17 cellular contexts compared by ENCODE assay signal in the genomic region with DNA sequence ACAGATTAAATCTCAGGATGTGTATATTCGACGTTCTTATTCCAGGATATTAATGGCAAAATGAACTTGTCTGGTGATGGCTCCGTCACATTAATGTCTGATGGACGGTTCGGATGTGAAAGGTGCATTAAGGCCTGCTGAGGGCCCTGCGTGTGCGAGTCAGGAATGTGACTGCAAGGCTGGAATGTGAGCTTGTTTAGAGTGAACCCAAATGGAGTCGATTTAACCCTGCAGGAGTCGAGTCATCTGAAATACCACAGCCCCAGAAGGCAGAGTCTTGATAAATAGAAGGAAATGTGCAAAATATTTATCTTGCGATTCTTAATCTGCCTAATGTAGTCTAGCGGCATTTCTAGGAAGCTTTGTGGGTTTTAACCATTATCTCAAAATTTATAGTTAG. TPM values are rescaled to one million over a fixed set of nuclear protein-coding genes. Genes with fewer than 3 reads are reported as not detected.
DNase-seq lines count a peak whose midpoint lies in the region; ATAC-seq and TF ChIP-seq lines count a peak whose summit lies in the region.
"Had no signal": no experiment of that assay in that cellular context is flagged by ENCODE, and none has a peak within 500 bp of the region (broad histone marks: within the 10 kb centered on the region; RNA-seq: fewer than 3 reads in every experiment).

No MANE protein-coding gene starts in this region.

- BruUV-seq in PC-3 (replicated peaks; lab: Mats Ljungman, UMichigan) = no TSS peak

- no peaks in the 10 kb centered on the region for H3K9me3 Mint-ChIP-seq in nephron
- H3K9me3 Mint-ChIP-seq: activated CD4-positive, alpha-beta T cell treated with anti-CD3 and anti-CD28 coated beads, Interleukin-2, amount 10 ng/mL, durations not matched to agents 7 days and 5 days; activated T-helper 1 cell treated with anti-CD3 and anti-CD28 coated beads, Interleukin-12 subunit alpha, Interleukin-12 subunit beta, Interleukin-2, Interleukin-4 antibody, amounts not matched to agents 30 ng/mL and 10 ng/mL and 1 ng/mL, durations not matched to agents 14 hours and 24 hours and 36 hours had no signal

- CTCF ChIA-PET in PC-3 (lab: Charles Lee) = no interaction called here

- peaks cover 3% of the 10 kb centered on the region for H3F3A ChIP-seq in PC-3 (ENCODE audit: low read length, unreplicated experiment)

- H3K4me3 Mint-ChIP-seq in nephron = no peak overlapping the region
- H3K4me3 Mint-ChIP-seq: activated CD4-positive, alpha-beta T cell treated with anti-CD3 and anti-CD28 coated beads, Interleukin-2, amount 10 ng/mL, durations not matched to agents 7 days and 5 days; activated T-helper 1 cell treated with anti-CD3 and anti-CD28 coated beads, Interleukin-12 subunit alpha, Interleukin-12 subunit beta, Interleukin-2, Interleukin-4 antibody, amounts not matched to agents 30 ng/mL and 10 ng/mL and 1 ng/mL, durations not matched to agents 14 hours and 24 hours and 36 hours had no signal

- H2AFZ ChIP-seq in PC-3 (ENCODE audit: low read length) = no peak overlapping the region

- peaks cover 27% of the 10 kb centered on the region for H3K4me1 ChIP-seq in PC-3 (ENCODE audit: insufficient read depth, low read length)

- H3K79me2 ChIP-seq in PC-3 (ENCODE audit: low read length) = no peaks in the 10 kb centered on the region

- H3K9me3 ChIP-seq in PC-3 (ENCODE audit: low read length) = no peaks in the 10 kb centered on the region
- H3K9me3 ChIP-seq: heart left ventricle, MG63 had no signal

- H3K27ac ChIP-seq in PC-3 (ENCODE audit: low read length) = no peak overlapping the region

- H3K36me3 Mint-ChIP-seq in nephron (ENCODE audit: low read depth) = no peaks in the 10 kb centered on the region

- H3K9me2 ChIP-seq in PC-3 (replicated peaks; ENCODE audit: low read length) = no peaks in the 10 kb centered on the region

- H3K4me3 ChIP-seq in PC-3 (ENCODE audit: low read length) = no peak overlapping the region
- H3K4me3 ChIP-seq: heart left ventricle, MG63 had no signal

- TF ChIP-seq POLR2A in erythroblast (IDR thresholded peaks at IDR 0.05; ENCODE audit: low read length) = no peak

- no peak overlapping the region for H3K9ac ChIP-seq in PC-3 (ENCODE audit: low read length)

- ATAC-seq in PC-3 = no peak
- no peak for ATAC-seq in GM19463 (IDR thresholded peaks at IDR 0.05; ENCODE audit: unreplicated experiment)
- no peak for ATAC-seq in GM18873 (IDR thresholded peaks at IDR 0.05; ENCODE audit: low FRiP score, unreplicated experiment)
- ATAC-seq: heart left ventricle had no signal

- H3K36me3 ChIP-seq in PC-3 (ENCODE audit: low read depth, low read length) = no peaks in the 10 kb centered on the region
- H3K36me3 ChIP-seq: heart left ventricle, MG63 had no signal

- peaks cover 39% of the 10 kb centered on the region for H3K4me1 Mint-ChIP-seq in nephron
- H3K4me1 Mint-ChIP-seq: activated CD4-positive, alpha-beta T cell treated with anti-CD3 and anti-CD28 coated beads, Interleukin-2, amount 10 ng/mL, durations not matched to agents 7 days and 5 days had no signal

- TF ChIP-seq CTCF in PC-3 (conservative IDR thresholded peaks at IDR 0.05; ENCODE audit: low read depth, low read length) (no peak), nephron (IDR thresholded peaks at IDR 0.05; ENCODE audit: unreplicated experiment in 3 of 3) (no peak)

- no peak overlapping the region for H3K4me2 ChIP-seq in PC-3 (ENCODE audit: low read length)

- peak overlapping the region in 2 of 3 experiments; percentile 24 to 68 for H3K27ac Mint-ChIP-seq in nephron
- H3K27ac Mint-ChIP-seq: activated CD4-positive, alpha-beta T cell treated with anti-CD3 and anti-CD28 coated beads, Interleukin-2, amount 10 ng/mL, durations not matched to agents 7 days and 5 days; activated T-helper 1 cell treated with anti-CD3 and anti-CD28 coated beads, Interleukin-12 subunit alpha, Interleukin-12 subunit beta, Interleukin-2, Interleukin-4 antibody, amounts not matched to agents 30 ng/mL and 10 ng/mL and 1 ng/mL, durations not matched to agents 14 hours and 24 hours and 36 hours; progenitor cell of endocrine pancreas had no signal

- no peaks in the 10 kb centered on the region for H3K27me3 ChIP-seq in PC-3 (ENCODE audit: low read length)
- H3K27me3 ChIP-seq: heart left ventricle, MG63 had no signal

- H4K20me1 ChIP-seq in PC-3 (ENCODE audit: low read length) = no peaks in the 10 kb centered on the region

- POLR2A ChIA-PET in PC-3 (lab: Charles Lee; ENCODE audit: unreplicated experiment) = no interaction called here

- DNase-seq in AG08396 (ENCODE audit: low spot score) = peak; percentile 77
- DNase-seq in PC-3 = peak; percentile 39
- peak; percentile 3 to 30 for DNase-seq in erythroblast (lab: John Stamatoyannopoulos, UW)
- DNase-seq in occipital lobe (lab: John Stamatoyannopoulos, UW) = no peak
- no peak for DNase-seq in T-helper 9 cell
- DNase-seq: activated CD4-positive, alpha-beta T cell treated with anti-CD3 and anti-CD28 coated beads, Interleukin-2, amount 10 ng/mL, durations not matched to agents 7 days and 5 days; aorta; DMS53; effector memory CD4-positive, alpha-beta T cell; heart left ventricle; MG63; stimulated activated CD4-positive, alpha-beta T cell treated with anti-CD3 and anti-CD28 coated beads, Interleukin-1b, Interleukin-23, amount 100 ng/mL, for 48 hours had no signal

- intact Hi-C loops in PC-3 (cut with micrococcal nuclease) = no loop called here

- peaks cover 18% of the 10 kb centered on the region for H3K27me3 Mint-ChIP-seq in nephron (ENCODE audit: low read depth)

RNA-seq across cellular contexts. Expression of a gene that starts 44.3 kb away (rescaled TPM):
- total RNA-seq in PC-3 (2014; rRNA removed) (30.9 and 43.4 TPM in 2 replicates), occipital lobe (25.7 TPM)

Comparison
In these comparisons a context has a peak if more than half of its experiments do, and no peak if none do; other contexts are left out.
1. DNase-seq: peak in AG08396 (single experiment), PC-3 (single experiment) and erythroblast (2 of 2); none in occipital lobe (single experiment) and T-helper 9 cell (single experiment).